Comparison of ENCODE assay signal across 2 cellular contexts in genomic region chr9:76873821-76874220, GRCh38.
TF ChIP-seq lines count a peak whose summit lies in the region.

No MANE protein-coding gene starts in this region.

TF ChIP-seq in SK-N-SH, 30 proteins besides CTCF, POLR2A, EP300 and RAD21:
- TF ChIP-seq, protein P1, sequence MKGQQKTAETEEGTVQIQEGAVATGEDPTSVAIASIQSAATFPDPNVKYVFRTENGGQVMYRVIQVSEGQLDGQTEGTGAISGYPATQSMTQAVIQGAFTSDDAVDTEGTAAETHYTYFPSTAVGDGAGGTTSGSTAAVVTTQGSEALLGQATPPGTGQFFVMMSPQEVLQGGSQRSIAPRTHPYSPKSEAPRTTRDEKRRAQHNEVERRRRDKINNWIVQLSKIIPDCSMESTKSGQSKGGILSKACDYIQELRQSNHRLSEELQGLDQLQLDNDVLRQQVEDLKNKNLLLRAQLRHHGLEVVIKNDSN (IDR thresholded peaks at IDR 0.05; ENCODE audit: borderline replicate concordance, low read depth), result no peak
- TF ChIP-seq TEAD4 (IDR thresholded peaks at IDR 0.05; ENCODE audit: borderline replicate concordance, insufficient read depth), result no peak
- TF ChIP-seq FOXJ3 (CRISPR knock-in tag; IDR thresholded peaks at IDR 0.05), result no peak
- no peak for TF ChIP-seq ELF1 (IDR thresholded peaks at IDR 0.05)
- no peak for TF ChIP-seq USF2 (IDR thresholded peaks at IDR 0.05; ENCODE audit: borderline replicate concordance, low read depth, low read length)
- TF ChIP-seq REST (IDR thresholded peaks at IDR 0.05; ENCODE audit: low read depth, low read length), result no peak
- TF ChIP-seq, protein P2, sequence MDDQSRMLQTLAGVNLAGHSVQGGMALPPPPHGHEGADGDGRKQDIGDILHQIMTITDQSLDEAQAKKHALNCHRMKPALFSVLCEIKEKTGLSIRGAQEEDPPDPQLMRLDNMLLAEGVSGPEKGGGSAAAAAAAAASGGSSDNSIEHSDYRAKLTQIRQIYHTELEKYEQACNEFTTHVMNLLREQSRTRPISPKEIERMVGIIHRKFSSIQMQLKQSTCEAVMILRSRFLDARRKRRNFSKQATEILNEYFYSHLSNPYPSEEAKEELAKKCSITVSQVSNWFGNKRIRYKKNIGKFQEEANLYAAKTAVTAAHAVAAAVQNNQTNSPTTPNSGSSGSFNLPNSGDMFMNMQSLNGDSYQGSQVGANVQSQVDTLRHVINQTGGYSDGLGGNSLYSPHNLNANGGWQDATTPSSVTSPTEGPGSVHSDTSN (IDR thresholded peaks at IDR 0.05), result no peak
- TF ChIP-seq MAX (IDR thresholded peaks at IDR 0.05; ENCODE audit: low read depth), result no peak
- no peak for TF ChIP-seq JUND (IDR thresholded peaks at IDR 0.05)
- no peak for TF ChIP-seq GABPA (IDR thresholded peaks at IDR 0.05; ENCODE audit: low read depth)
- TF ChIP-seq, protein P3, sequence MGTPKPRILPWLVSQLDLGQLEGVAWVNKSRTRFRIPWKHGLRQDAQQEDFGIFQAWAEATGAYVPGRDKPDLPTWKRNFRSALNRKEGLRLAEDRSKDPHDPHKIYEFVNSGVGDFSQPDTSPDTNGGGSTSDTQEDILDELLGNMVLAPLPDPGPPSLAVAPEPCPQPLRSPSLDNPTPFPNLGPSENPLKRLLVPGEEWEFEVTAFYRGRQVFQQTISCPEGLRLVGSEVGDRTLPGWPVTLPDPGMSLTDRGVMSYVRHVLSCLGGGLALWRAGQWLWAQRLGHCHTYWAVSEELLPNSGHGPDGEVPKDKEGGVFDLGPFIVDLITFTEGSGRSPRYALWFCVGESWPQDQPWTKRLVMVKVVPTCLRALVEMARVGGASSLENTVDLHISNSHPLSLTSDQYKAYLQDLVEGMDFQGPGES (IDR thresholded peaks at IDR 0.05; ENCODE audit: low read depth, low read length), result no peak
- no peak for TF ChIP-seq FOXM1 (IDR thresholded peaks at IDR 0.05; ENCODE audit: low read depth)
- TF ChIP-seq MXI1 (IDR thresholded peaks at IDR 0.05; ENCODE audit: low read depth, low read length), result no peak
- no peak for TF ChIP-seq NFIC (IDR thresholded peaks at IDR 0.05; ENCODE audit: borderline replicate concordance)
- TF ChIP-seq NRF1 (IDR thresholded peaks at IDR 0.05; ENCODE audit: low read depth, low read length), result no peak
- TF ChIP-seq YY1 (IDR thresholded peaks at IDR 0.05; ENCODE audit: low read depth), result no peak
- TF ChIP-seq RXRA (IDR thresholded peaks at IDR 0.05; ENCODE audit: borderline replicate concordance, low read depth), result no peak
- no peak for TF ChIP-seq GATA2 (CRISPR knock-in tag; IDR thresholded peaks at IDR 0.05)
TF ChIP-seq in SK-N-SH: peak in this region for 0.

TF ChIP-seq in SK-N-SH treated with all-trans-retinoic acid at 6 μM for 48 hours, 23 proteins besides CTCF, POLR2A, EP300 and RAD21 (continued from another document):
- TF ChIP-seq, protein P4, sequence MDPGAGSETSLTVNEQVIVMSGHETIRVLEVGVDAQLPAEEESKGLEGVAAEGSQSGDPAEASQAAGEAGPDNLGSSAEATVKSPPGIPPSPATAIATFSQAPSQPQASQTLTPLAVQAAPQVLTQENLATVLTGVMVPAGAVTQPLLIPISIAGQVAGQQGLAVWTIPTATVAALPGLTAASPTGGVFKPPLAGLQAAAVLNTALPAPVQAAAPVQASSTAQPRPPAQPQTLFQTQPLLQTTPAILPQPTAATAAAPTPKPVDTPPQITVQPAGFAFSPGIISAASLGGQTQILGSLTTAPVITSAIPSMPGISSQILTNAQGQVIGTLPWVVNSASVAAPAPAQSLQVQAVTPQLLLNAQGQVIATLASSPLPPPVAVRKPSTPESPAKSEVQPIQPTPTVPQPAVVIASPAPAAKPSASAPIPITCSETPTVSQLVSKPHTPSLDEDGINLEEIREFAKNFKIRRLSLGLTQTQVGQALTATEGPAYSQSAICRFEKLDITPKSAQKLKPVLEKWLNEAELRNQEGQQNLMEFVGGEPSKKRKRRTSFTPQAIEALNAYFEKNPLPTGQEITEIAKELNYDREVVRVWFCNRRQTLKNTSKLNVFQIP (CRISPR knock-in tag; IDR thresholded peaks at IDR 0.05; ENCODE audit: borderline replicate concordance, low read depth), result no peak
- TF ChIP-seq, protein P5, sequence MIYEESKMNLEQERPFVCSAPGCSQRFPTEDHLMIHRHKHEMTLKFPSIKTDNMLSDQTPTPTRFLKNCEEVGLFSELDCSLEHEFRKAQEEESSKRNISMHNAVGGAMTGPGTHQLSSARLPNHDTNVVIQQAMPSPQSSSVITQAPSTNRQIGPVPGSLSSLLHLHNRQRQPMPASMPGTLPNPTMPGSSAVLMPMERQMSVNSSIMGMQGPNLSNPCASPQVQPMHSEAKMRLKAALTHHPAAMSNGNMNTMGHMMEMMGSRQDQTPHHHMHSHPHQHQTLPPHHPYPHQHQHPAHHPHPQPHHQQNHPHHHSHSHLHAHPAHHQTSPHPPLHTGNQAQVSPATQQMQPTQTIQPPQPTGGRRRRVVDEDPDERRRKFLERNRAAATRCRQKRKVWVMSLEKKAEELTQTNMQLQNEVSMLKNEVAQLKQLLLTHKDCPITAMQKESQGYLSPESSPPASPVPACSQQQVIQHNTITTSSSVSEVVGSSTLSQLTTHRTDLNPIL (CRISPR knock-in tag; IDR thresholded peaks at IDR 0.05; ENCODE audit: low read depth), result no peak
- no peak for TF ChIP-seq ARNTL (CRISPR knock-in tag; IDR thresholded peaks at IDR 0.05; ENCODE audit: borderline replicate concordance, low read depth)
- TF ChIP-seq, protein P6, sequence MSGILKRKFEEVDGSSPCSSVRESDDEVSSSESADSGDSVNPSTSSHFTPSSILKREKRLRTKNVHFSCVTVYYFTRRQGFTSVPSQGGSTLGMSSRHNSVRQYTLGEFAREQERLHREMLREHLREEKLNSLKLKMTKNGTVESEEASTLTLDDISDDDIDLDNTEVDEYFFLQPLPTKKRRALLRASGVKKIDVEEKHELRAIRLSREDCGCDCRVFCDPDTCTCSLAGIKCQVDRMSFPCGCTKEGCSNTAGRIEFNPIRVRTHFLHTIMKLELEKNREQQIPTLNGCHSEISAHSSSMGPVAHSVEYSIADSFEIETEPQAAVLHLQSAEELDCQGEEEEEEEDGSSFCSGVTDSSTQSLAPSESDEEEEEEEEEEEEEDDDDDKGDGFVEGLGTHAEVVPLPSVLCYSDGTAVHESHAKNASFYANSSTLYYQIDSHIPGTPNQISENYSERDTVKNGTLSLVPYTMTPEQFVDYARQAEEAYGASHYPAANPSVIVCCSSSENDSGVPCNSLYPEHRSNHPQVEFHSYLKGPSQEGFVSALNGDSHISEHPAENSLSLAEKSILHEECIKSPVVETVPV (CRISPR knock-in tag; IDR thresholded peaks at IDR 0.05), result no peak
- TF ChIP-seq TOX (CRISPR knock-in tag; IDR thresholded peaks at IDR 0.05; ENCODE audit: borderline replicate concordance), result no peak
- no peak for TF ChIP-seq OSR1 (CRISPR knock-in tag; IDR thresholded peaks at IDR 0.05)
- TF ChIP-seq GLIS3 (CRISPR knock-in tag; IDR thresholded peaks at IDR 0.05), result no peak
- TF ChIP-seq PATZ1 (CRISPR knock-in tag; IDR thresholded peaks at IDR 0.05; ENCODE audit: borderline replicate concordance), result no peak
- no peak for TF ChIP-seq SNAI2 (CRISPR knock-in tag; IDR thresholded peaks at IDR 0.05)
- no peak for TF ChIP-seq ZFP3 (CRISPR knock-in tag; IDR thresholded peaks at IDR 0.05)
- TF ChIP-seq, protein P7, sequence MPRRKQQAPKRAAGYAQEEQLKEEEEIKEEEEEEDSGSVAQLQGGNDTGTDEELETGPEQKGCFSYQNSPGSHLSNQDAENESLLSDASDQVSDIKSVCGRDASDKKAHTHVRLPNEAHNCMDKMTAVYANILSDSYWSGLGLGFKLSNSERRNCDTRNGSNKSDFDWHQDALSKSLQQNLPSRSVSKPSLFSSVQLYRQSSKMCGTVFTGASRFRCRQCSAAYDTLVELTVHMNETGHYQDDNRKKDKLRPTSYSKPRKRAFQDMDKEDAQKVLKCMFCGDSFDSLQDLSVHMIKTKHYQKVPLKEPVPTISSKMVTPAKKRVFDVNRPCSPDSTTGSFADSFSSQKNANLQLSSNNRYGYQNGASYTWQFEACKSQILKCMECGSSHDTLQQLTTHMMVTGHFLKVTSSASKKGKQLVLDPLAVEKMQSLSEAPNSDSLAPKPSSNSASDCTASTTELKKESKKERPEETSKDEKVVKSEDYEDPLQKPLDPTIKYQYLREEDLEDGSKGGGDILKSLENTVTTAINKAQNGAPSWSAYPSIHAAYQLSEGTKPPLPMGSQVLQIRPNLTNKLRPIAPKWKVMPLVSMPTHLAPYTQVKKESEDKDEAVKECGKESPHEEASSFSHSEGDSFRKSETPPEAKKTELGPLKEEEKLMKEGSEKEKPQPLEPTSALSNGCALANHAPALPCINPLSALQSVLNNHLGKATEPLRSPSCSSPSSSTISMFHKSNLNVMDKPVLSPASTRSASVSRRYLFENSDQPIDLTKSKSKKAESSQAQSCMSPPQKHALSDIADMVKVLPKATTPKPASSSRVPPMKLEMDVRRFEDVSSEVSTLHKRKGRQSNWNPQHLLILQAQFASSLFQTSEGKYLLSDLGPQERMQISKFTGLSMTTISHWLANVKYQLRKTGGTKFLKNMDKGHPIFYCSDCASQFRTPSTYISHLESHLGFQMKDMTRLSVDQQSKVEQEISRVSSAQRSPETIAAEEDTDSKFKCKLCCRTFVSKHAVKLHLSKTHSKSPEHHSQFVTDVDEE (CRISPR knock-in tag; IDR thresholded peaks at IDR 0.05), result no peak
- TF ChIP-seq CSDC2 (CRISPR knock-in tag; IDR thresholded peaks at IDR 0.05), result no peak
